Comparison of ENCODE assay signal across 27 cellular contexts in the genomic region with DNA sequence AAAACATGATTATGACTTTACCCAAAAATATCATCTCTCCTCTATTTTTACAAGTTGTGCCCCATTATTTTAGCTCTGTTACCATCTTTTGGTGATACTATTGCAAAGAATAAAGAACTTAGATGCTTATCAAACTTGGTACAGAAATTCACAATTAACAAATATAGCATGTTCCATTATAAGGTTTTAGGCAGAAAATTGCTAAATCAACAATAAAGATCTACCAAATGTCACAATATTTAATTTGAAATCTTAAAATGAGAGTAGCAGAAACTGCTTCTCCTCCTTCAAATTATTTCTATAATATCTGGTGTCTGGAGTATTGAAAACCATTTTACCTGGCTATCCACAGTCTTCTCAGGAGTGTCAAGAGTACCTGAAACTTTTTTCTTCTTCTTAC.
"Had no signal": no experiment of that assay in that cellular context is flagged by ENCODE, and none has a peak within 500 bp of the region (broad histone marks: within the 10 kb centered on the region; RNA-seq: fewer than 3 reads in every experiment).

No MANE protein-coding gene starts in this region.

- H3K4me3 ChIP-seq: ascending aorta, cardiac muscle cell, colonic mucosa, left lung, lung, neural progenitor cell, psoas muscle, smooth muscle cell, testis had no signal

- H3K27me3 ChIP-seq: ascending aorta, cardiac muscle cell, colonic mucosa, left lung, neural progenitor cell, testis had no signal

- H3K4me1 ChIP-seq: ascending aorta, colonic mucosa, left lung, neural progenitor cell, parathyroid adenoma, testis had no signal

- H3K4me3 Mint-ChIP-seq: activated CD4-positive, alpha-beta T cell treated with anti-CD3 and anti-CD28 coated beads, Interleukin-2, amount 10 ng/mL, durations not matched to agents 7 days and 5 days; brain; natural killer cell; neural progenitor cell; stimulated activated naive B cell treated with anti-CD40 and anti-IgM and Interleukin-4, amounts not matched to agents 10 μg/mL and 1 μg/mL and 100 μg/mL, for 72 hours had no signal

- H3K9me3 ChIP-seq: ascending aorta, colonic mucosa, left lung, psoas muscle, SK-N-SH, testis had no signal

- ATAC-seq: left lung; natural killer cell; psoas muscle; stimulated activated naive B cell treated with anti-CD40 and anti-IgM and Interleukin-4, amounts not matched to agents 10 μg/mL and 1 μg/mL and 100 μg/mL, for 72 hours had no signal

- H3K9me3 Mint-ChIP-seq: activated CD4-positive, alpha-beta T cell treated with anti-CD3 and anti-CD28 coated beads, Interleukin-2, amount 10 ng/mL, durations not matched to agents 7 days and 5 days; brain; natural killer cell; neural progenitor cell; stimulated activated naive B cell treated with anti-CD40 and anti-IgM and Interleukin-4, amounts not matched to agents 10 μg/mL and 1 μg/mL and 100 μg/mL, for 72 hours had no signal

- H3K4me1 Mint-ChIP-seq: brain, neural progenitor cell had no signal

- H3K27ac ChIP-seq: ascending aorta, cardiac muscle cell, colonic mucosa, left lung, neural progenitor cell, parathyroid adenoma, psoas muscle, testis had no signal

- H3K27me3 Mint-ChIP-seq: activated CD4-positive, alpha-beta T cell treated with anti-CD3 and anti-CD28 coated beads, Interleukin-2, amount 10 ng/mL, durations not matched to agents 7 days and 5 days; brain; stimulated activated naive B cell treated with anti-CD40 and anti-IgM and Interleukin-4, amounts not matched to agents 10 μg/mL and 1 μg/mL and 100 μg/mL, for 72 hours had no signal

- H3K27ac Mint-ChIP-seq: activated CD4-positive, alpha-beta T cell treated with anti-CD3 and anti-CD28 coated beads, Interleukin-2, amount 10 ng/mL, durations not matched to agents 7 days and 5 days; neural progenitor cell; stimulated activated naive B cell treated with anti-CD40 and anti-IgM and Interleukin-4, amounts not matched to agents 10 μg/mL and 1 μg/mL and 100 μg/mL, for 72 hours had no signal

- DNase-seq: activated CD4-positive, alpha-beta T cell treated with anti-CD3 and anti-CD28 coated beads, Interleukin-2, amount 10 ng/mL, durations not matched to agents 7 days and 5 days; activated CD4-positive, CD25-positive, alpha-beta regulatory T cell treated with anti-CD3 and anti-CD28 coated beads, Interleukin-2, amount 50 U/mL, for 72 hours; activated CD8-positive, alpha-beta memory T cell treated with anti-CD3 and anti-CD28 coated beads, Interleukin-2, amount 50 U/mL, for 4 hours; activated naive CD4-positive, alpha-beta T cell treated with Interleukin-2 at 50 U/mL for 16 hours; activated T-cell treated with anti-CD3 and anti-CD28 coated beads, Interleukin-2, amount 50 U/mL, for 1 hour; cerebellar nuclear complex; colonic mucosa; effector memory CD4-positive, alpha-beta T cell; left lung; mesendoderm; natural killer cell; occipital lobe; psoas muscle; SK-N-SH; stimulated activated CD4-positive, alpha-beta T cell treated with anti-CD3 and anti-CD28 coated beads, Interleukin-1b, Interleukin-23, amount 100 ng/mL, for 48 hours; stimulated activated CD4-positive, alpha-beta T cell treated with anti-CD3 and anti-CD28 coated beads, Interleukin-4, amount 100 ng/mL, for 4 hours; stimulated activated naive B cell treated with anti-CD40 and anti-IgM and Interleukin-4, amounts not matched to agents 10 μg/mL and 1 μg/mL and 100 μg/mL, for 72 hours; T-helper 2 cell; testis; trophoblast cell had no signal
